15 cellular contexts compared by ENCODE assay signal in the genomic region with DNA sequence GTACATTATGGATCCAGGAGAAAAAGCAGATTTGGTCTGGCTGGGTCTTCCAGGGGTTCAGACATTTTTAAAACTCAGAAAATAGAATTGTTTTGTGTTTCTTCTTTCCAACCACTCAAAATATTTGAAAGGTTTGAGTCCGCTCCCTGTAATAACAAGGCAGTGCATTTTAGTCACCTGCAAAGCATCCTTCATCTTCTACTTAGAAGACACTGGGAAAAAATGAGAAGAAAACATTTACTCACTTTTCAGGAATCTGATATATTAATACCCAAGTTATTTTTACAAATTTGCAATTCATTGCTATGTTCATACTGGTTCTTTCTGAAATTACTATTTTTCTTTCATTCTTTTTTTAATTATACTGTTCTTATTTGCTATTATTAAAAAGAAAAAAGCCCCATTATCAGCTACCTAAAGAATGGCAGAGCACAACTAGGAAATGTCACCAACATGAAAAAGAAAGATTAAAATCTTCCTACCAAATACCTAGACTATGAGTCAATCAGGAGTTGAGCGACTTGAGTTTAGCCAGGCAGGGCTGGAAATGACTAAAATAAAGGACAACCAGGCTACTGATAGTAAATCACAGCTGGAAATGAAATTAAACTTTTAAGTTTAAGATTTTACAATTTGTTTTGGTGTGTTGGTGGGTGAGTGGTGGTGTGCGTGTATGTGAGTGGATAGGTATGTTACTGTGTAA.
DNase-seq lines count a peak whose midpoint lies in the region; ATAC-seq and TF ChIP-seq lines count a peak whose summit lies in the region.
"Had no signal": no experiment of that assay in that cellular context is flagged by ENCODE, and none has a peak within 500 bp of the region (broad histone marks: within the 10 kb centered on the region; RNA-seq: fewer than 3 reads in every experiment).

No MANE protein-coding gene starts in this region.

- TF ChIP-seq RAD21 in SK-N-SH (IDR thresholded peaks at IDR 0.05; ENCODE audit: low read length), result no peak

- no peak overlapping the region for H2AFZ ChIP-seq in SK-N-SH (ENCODE audit: low read depth)

- H3K27ac ChIP-seq in SK-N-SH (ENCODE audit: low read depth in 2 of 2, low read length in 1 of 2) (peak overlapping the region; percentile 87 to 95; a peak in 3 of 4 replicates), adrenal gland (no peak overlapping the region)
- H3K27ac ChIP-seq: neutrophil had no signal

- POLR2A ChIA-PET in SK-N-SH (lab: Yijun Ruan, JAX), result no interaction called here

- no peaks in the 10 kb centered on the region for H3K9me2 ChIP-seq in SK-N-SH

- H3K9ac ChIP-seq in SK-N-SH, result peak overlapping the region; percentile 59

- peak; percentile 47 to 97; a peak in 3 of 4 replicates for TF ChIP-seq EP300 in SK-N-SH (IDR thresholded peaks at IDR 0.05; ENCODE audit: borderline replicate concordance in 1 of 2, low read depth in 1 of 2, low read length in 1 of 2)

- H3K4me1 ChIP-seq in SK-N-SH (ENCODE audit: control insufficient read depth in 1 of 2, insufficient read depth in 2 of 2, low read depth in 1 of 2, low read length in 1 of 2), result peaks cover 9 to 14% of the 10 kb centered on the region in 2 experiments
- peaks cover 0 to 8% of the 10 kb centered on the region in 2 donors for H3K4me1 ChIP-seq in adrenal gland (replicated peaks in 1 of 2)
- H3K4me1 ChIP-seq: HAP-1 had no signal

- H3K4me3 ChIP-seq in SK-N-SH (ENCODE audit: low read depth in 2 of 2, low read length in 1 of 2), result no peak overlapping the region
- no peak overlapping the region for H3K4me3 ChIP-seq in fibroblast of mammary gland (ENCODE audit: control insufficient read depth, low read depth, low read length)
- H3K4me3 ChIP-seq in retinal pigment epithelial cell (ENCODE audit: low read length), result no peak overlapping the region
- H3K4me3 ChIP-seq in adrenal gland, result no peak overlapping the region
- H3K4me3 ChIP-seq: HAP-1 had no signal

- H3F3A ChIP-seq in SK-N-SH (replicated peaks; ENCODE audit: insufficient read depth), result peaks cover 47% of the 10 kb centered on the region

- H3K4me2 ChIP-seq in SK-N-SH, result peak overlapping the region; percentile 38

- H3K27me3 ChIP-seq in SK-N-SH (ENCODE audit: insufficient read depth) (no peaks in the 10 kb centered on the region), adrenal gland (no peaks in the 10 kb centered on the region)

- 12% methylated on average over 3 of the region's 3 CpGs for WGBS in SK-N-SH (ENCODE audit: low lambda C conversion rate)
- 68 to 78% (median 77%) methylated on average over 3 of the region's 3 CpGs for WGBS in adrenal gland, 4 donors

- intact Hi-C loops in adrenal gland (cut with DNase I), result no loop called here

- TF ChIP-seq POLR2A in adrenal gland (IDR thresholded peaks at IDR 0.05), result no peak

- TF ChIP-seq CTCF in SK-N-SH (IDR thresholded peaks at IDR 0.05) (no peak), fibroblast of mammary gland (conservative IDR thresholded peaks at IDR 0.05; ENCODE audit: control insufficient read depth, insufficient read depth, low read depth, low read length) (no peak), retinal pigment epithelial cell (conservative IDR thresholded peaks at IDR 0.05; ENCODE audit: low read depth, low read length) (no peak), adrenal gland (IDR thresholded peaks at IDR 0.05) (no peak)

- H3K79me2 ChIP-seq in SK-N-SH (ENCODE audit: insufficient read depth), result no peaks in the 10 kb centered on the region

- DNase-seq in H4 (ENCODE audit: low spot score) (peak; percentile 36), SK-N-SH (no peak), fibroblast of mammary gland (ENCODE audit: low read depth) (peak; percentile 69), retinal pigment epithelial cell (ENCODE audit: low read depth) (peak; percentile 61), islet precursor cell (no peak), adrenal gland (no peak)
- DNase-seq: activated CD8-positive, alpha-beta memory T cell treated with anti-CD3 and anti-CD28 coated beads, Interleukin-2, amount 50 U/mL, for 48 hours; caudate nucleus; Kasumi-1; left cardiac atrium; RPMI8226 had no signal

- no peak for ATAC-seq in HG03432 (IDR thresholded peaks at IDR 0.05; ENCODE audit: unreplicated experiment)
- no peak for ATAC-seq in GM21526 (IDR thresholded peaks at IDR 0.05; ENCODE audit: low FRiP score, unreplicated experiment)
- ATAC-seq: left cardiac atrium had no signal

- H3K9me3 ChIP-seq in SK-N-SH, result no peaks in the 10 kb centered on the region
- no peaks in the 10 kb centered on the region for H3K9me3 ChIP-seq in adrenal gland (replicated peaks in 1 of 3)
- H3K9me3 ChIP-seq: HAP-1, neutrophil had no signal

- H3K36me3 ChIP-seq in SK-N-SH (replicated peaks in 1 of 2; ENCODE audit: control insufficient read depth in 1 of 2, insufficient read depth in 2 of 2, low read length in 1 of 2), result no peaks in the 10 kb centered on the region
- H3K36me3 ChIP-seq in adrenal gland (replicated peaks in 1 of 2), result no peaks in the 10 kb centered on the region
- H3K36me3 ChIP-seq: HAP-1, neutrophil had no signal

- no peaks in the 10 kb centered on the region for H4K20me1 ChIP-seq in SK-N-SH (ENCODE audit: insufficient read depth)

- CTCF ChIA-PET in SK-N-SH (lab: Yijun Ruan, JAX), result no interaction called here

TF ChIP-seq in SK-N-SH, 30 proteins besides CTCF, POLR2A, EP300 and RAD21 (continues in another document):
- TF ChIP-seq TEAD4 (IDR thresholded peaks at IDR 0.05; ENCODE audit: borderline replicate concordance, insufficient read depth) (peak; percentile 97), SIN3A (IDR thresholded peaks at IDR 0.05; ENCODE audit: borderline replicate concordance, low read depth, low read length) (no peak), USF1 (IDR thresholded peaks at IDR 0.05; ENCODE audit: borderline replicate concordance, low read depth) (0 out of 2 replicates have a peak, but pooled peaks have one; percentile 6), GABPA (IDR thresholded peaks at IDR 0.05; ENCODE audit: low read depth) (no peak), TAF1 (IDR thresholded peaks at IDR 0.05; ENCODE audit: borderline replicate concordance, low read depth, low read length) (no peak), JUND (IDR thresholded peaks at IDR 0.05) (peak; percentile 97), NFIC (IDR thresholded peaks at IDR 0.05; ENCODE audit: borderline replicate concordance) (peak; percentile 82), MXI1 (IDR thresholded peaks at IDR 0.05; ENCODE audit: low read depth, low read length) (no peak), RXRA (IDR thresholded peaks at IDR 0.05; ENCODE audit: borderline replicate concordance, low read depth) (peak; percentile 56; the same call in 1 of the 2 replicates), POLR2AphosphoS5 (IDR thresholded peaks at IDR 0.05; ENCODE audit: low read depth, low read length) (peak; percentile 90; the same call in 1 of the 2 replicates), MEF2A (IDR thresholded peaks at IDR 0.05; ENCODE audit: borderline replicate concordance, low read depth) (peak; percentile 72; the same call in 1 of the 2 replicates), ZBTB33 (IDR thresholded peaks at IDR 0.05; ENCODE audit: borderline replicate concordance, low read depth) (peak; percentile 73), RCOR1 (IDR thresholded peaks at IDR 0.05; ENCODE audit: low read length) (no peak), SMC3 (IDR thresholded peaks at IDR 0.05; ENCODE audit: low read depth, low read length) (no peak)
- TF ChIP-seq, protein P1, sequence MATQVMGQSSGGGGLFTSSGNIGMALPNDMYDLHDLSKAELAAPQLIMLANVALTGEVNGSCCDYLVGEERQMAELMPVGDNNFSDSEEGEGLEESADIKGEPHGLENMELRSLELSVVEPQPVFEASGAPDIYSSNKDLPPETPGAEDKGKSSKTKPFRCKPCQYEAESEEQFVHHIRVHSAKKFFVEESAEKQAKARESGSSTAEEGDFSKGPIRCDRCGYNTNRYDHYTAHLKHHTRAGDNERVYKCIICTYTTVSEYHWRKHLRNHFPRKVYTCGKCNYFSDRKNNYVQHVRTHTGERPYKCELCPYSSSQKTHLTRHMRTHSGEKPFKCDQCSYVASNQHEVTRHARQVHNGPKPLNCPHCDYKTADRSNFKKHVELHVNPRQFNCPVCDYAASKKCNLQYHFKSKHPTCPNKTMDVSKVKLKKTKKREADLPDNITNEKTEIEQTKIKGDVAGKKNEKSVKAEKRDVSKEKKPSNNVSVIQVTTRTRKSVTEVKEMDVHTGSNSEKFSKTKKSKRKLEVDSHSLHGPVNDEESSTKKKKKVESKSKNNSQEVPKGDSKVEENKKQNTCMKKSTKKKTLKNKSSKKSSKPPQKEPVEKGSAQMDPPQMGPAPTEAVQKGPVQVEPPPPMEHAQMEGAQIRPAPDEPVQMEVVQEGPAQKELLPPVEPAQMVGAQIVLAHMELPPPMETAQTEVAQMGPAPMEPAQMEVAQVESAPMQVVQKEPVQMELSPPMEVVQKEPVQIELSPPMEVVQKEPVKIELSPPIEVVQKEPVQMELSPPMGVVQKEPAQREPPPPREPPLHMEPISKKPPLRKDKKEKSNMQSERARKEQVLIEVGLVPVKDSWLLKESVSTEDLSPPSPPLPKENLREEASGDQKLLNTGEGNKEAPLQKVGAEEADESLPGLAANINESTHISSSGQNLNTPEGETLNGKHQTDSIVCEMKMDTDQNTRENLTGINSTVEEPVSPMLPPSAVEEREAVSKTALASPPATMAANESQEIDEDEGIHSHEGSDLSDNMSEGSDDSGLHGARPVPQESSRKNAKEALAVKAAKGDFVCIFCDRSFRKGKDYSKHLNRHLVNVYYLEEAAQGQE (IDR thresholded peaks at IDR 0.05; ENCODE audit: low read depth, low read length), result 0 out of 2 replicates have a peak, but pooled peaks have one; percentile 42

Comparison
In these comparisons a context has a peak if more than half of its experiments do, and no peak if none do; other contexts are left out.
1. DNase-seq: peak in H4 (single experiment), fibroblast of mammary gland (single experiment) and retinal pigment epithelial cell (single experiment); none in SK-N-SH (single experiment), islet precursor cell (single experiment) and adrenal gland (0 of 7).
2. H3K27ac ChIP-seq: peak in SK-N-SH (2 of 2); none in adrenal gland (0 of 5).